1 cellular context compared by ENCODE assay signal in the genomic region with DNA sequence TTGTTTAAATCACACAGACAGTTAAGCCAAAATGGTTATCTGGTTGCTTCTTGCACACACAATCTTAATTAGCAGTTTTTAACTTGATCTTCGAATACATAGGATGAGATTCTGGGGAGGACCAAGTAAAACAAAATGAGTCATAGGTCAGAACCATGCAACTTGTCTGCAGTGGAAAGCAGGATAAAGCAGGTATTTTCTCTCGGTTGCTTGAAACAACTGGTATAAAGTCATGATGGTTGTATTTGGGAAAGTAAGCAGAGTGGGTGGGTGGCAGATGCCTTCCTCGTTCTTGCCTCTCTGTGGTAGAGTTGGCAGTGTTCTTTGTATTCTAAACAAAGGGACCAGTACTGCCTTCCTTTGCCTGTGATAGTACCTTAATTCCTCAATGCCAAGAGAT.
TF ChIP-seq lines count a peak whose summit lies in the region.

No MANE protein-coding gene starts in this region.

TF ChIP-seq in endothelial cell of umbilical vein, 7 proteins besides CTCF, POLR2A, EP300 and RAD21:
- TF ChIP-seq FOS (IDR thresholded peaks at IDR 0.05; ENCODE audit: borderline replicate concordance, insufficient read depth, low read length) = no peak
- no peak for TF ChIP-seq GATA2 (IDR thresholded peaks at IDR 0.05; ENCODE audit: insufficient read depth, insufficient read length, low read depth, low read length)
- TF ChIP-seq POLR2AphosphoS5 (IDR thresholded peaks at IDR 0.05; ENCODE audit: insufficient read depth, low read depth, low read length) = no peak
- no peak for TF ChIP-seq JUN (IDR thresholded peaks at IDR 0.05; ENCODE audit: borderline replicate concordance, insufficient read depth, insufficient read length, low read depth)
- TF ChIP-seq, protein P1, sequence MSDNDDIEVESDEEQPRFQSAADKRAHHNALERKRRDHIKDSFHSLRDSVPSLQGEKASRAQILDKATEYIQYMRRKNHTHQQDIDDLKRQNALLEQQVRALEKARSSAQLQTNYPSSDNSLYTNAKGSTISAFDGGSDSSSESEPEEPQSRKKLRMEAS (IDR thresholded peaks at IDR 0.05; ENCODE audit: insufficient read depth, insufficient read length) = no peak
- TF ChIP-seq MYC (IDR thresholded peaks at IDR 0.05; ENCODE audit: low read depth, low read length) = no peak
- TF ChIP-seq EZH2 (IDR thresholded peaks at IDR 0.05; ENCODE audit: borderline replicate concordance, low read depth, low read length, severe bottlenecking) = no peak
